ENCODE assay signal across 8 cellular contexts in the genomic region with DNA sequence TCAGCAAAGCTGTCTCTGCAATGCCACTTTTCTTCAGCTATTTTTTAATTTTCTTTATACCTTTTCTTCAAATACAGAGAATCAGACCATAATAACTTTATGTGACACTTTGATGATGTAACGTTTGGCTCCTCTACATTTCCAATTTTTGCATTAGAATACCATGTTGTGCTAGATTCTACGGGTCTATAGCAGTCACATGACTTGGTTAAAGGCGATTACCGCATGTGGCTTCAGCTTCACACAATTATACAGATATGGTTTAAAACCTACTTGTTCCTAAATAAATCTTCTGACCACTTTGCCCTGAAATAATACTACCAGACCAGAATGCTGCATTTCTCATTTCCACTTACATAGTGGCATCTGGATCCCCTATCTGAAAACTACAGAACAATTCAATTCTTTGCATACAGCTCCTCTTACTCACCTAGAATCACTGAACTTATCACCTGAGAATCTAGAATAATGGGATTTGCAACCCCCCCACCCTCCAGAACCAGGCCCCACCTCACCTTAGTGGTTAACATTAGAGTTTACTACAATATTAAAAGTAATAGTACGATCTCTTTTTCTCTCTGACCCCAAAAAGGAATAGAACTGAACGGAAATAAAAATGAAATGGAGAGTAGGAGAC. TPM values are rescaled to one million over a fixed set of nuclear protein-coding genes. Genes with fewer than 3 reads are reported as not detected.
DNase-seq lines count a peak whose midpoint lies in the region; ATAC-seq and TF ChIP-seq lines count a peak whose summit lies in the region.

No MANE protein-coding gene starts in this region.

- DNase-seq in GM06990 (ENCODE audit: extremely low read depth, insufficient read length) (no peak), RWPE1 (ENCODE audit: low spot score) (peak; percentile 29), epithelial cell of proximal tubule (ENCODE audit: low read depth) (no peak), NCI-H187 treated with DMSO at 0.1 percent for 48 hours (lab: John Stamatoyannopoulos, UW) (no peak), midbrain (lab: John Stamatoyannopoulos, UW) (no peak)

- ATAC-seq in GM21825 (IDR thresholded peaks at IDR 0.05; ENCODE audit: unreplicated experiment) (no peak), HG03354 (IDR thresholded peaks at IDR 0.05; ENCODE audit: poor library complexity, severe bottlenecking, unreplicated experiment) (no peak)

- CTCF ChIA-PET in RWPE1 (lab: Yijun Ruan, JAX) = no interaction called here

- H3K9ac ChIP-seq in parathyroid adenoma = no peak overlapping the region

- H3K9me3 ChIP-seq in parathyroid adenoma (ENCODE audit: control insufficient read depth, low read length) = no peaks in the 10 kb centered on the region

- H3K4me1 ChIP-seq in parathyroid adenoma = peaks cover 16% of the 10 kb centered on the region

- H3K27ac ChIP-seq in RWPE1 = peak overlapping the region; percentile 85
- peak overlapping the region; percentile 16 for H3K27ac ChIP-seq in parathyroid adenoma

- peaks cover 18% of the 10 kb centered on the region for H3K79me2 ChIP-seq in parathyroid adenoma

- H2AFZ ChIP-seq in parathyroid adenoma = no peak overlapping the region

- H3K36me3 ChIP-seq in GM06990 (ENCODE audit: control insufficient read depth, insufficient read depth, low read length) = no peaks in the 10 kb centered on the region; the same call in 1 of the 2 replicates
- no peaks in the 10 kb centered on the region for H3K36me3 ChIP-seq in parathyroid adenoma (ENCODE audit: control insufficient read depth, insufficient read depth, low read length)

- POLR2A ChIA-PET in RWPE1 (lab: Yijun Ruan, JAX; ENCODE audit: low non-redundant PET) = interaction anchor here (0.9 kb wide), 1 partner anchor 115 kb away, joined by 5 read pairs; no protein-coding TSS in a partner anchor

- H3K4me3 ChIP-seq in GM06990 (replicated peaks; ENCODE audit: low read depth, low read length) (peak overlapping the region; percentile 95), epithelial cell of proximal tubule (ENCODE audit: low read depth, low read length) (peak overlapping the region; percentile 96), parathyroid adenoma (ENCODE audit: low read depth, low read length) (peak overlapping the region; percentile 43)

- no peaks in the 10 kb centered on the region for H3K27me3 ChIP-seq in GM06990 (replicated peaks; ENCODE audit: control insufficient read depth, insufficient read depth, low read length)
- no peaks in the 10 kb centered on the region for H3K27me3 ChIP-seq in parathyroid adenoma (ENCODE audit: control insufficient read depth, insufficient read depth, low read length)

- peak overlapping the region; percentile 75 for H3K4me2 ChIP-seq in parathyroid adenoma (ENCODE audit: low read length)

- TF ChIP-seq CTCF in GM06990 (IDR thresholded peaks at IDR 0.05; ENCODE audit: insufficient read depth, low read length, poor library complexity, severe bottlenecking) = no peak
- TF ChIP-seq CTCF in RWPE1 (conservative IDR thresholded peaks at IDR 0.05; ENCODE audit: low read depth) = no peak
- no peak for TF ChIP-seq CTCF in epithelial cell of proximal tubule (conservative IDR thresholded peaks at IDR 0.05; ENCODE audit: low read depth, low read length)
- TF ChIP-seq CTCF in parathyroid adenoma (IDR thresholded peaks at IDR 0.05) = no peak

RNA-seq across cellular contexts. Expression of gene MAX, which starts 1.3 kb away (rescaled TPM):
- total RNA-seq in epithelial cell of proximal tubule = 27.4 and 31.3 TPM in 2 replicates

Comparison
In these comparisons a context has a peak if more than half of its experiments do, and no peak if none do; other contexts are left out.
1. H3K4me3 ChIP-seq: peak in every context shown above with its lines; median percentile 96 in epithelial cell of proximal tubule; 95 in GM06990; 43 in parathyroid adenoma.